8 cellular contexts compared by ENCODE assay signal in the genomic region with DNA sequence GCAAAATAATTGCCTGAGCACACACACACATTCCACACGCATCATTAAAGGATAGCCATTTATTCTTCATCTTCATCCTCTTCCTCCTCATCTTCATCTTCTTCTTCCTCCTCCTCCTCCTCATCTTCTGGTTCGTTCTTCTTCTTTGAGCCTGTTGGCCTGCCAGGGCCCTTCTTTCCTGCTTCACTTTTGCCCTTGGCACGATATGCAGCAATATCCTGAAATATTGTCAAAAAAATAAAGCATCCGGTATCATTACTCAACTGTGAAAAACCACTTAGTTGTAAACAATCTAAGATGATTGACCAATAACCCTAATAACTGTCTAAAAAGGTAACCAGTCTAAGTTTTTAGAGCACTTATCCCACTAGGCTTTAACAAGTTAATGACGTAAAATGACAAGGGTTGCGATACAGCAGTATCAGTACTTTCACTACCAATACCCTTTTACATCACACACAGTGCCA. TPM values are rescaled to one million over a fixed set of nuclear protein-coding genes. Genes with fewer than 3 reads are reported as not detected.
DNase-seq lines count a peak whose midpoint lies in the region; ATAC-seq, FAIRE-seq and TF ChIP-seq lines count a peak whose summit lies in the region.
"Had no signal": no experiment of that assay in that cellular context is flagged by ENCODE, and none has a peak within 500 bp of the region (broad histone marks: within the 10 kb centered on the region; RNA-seq: fewer than 3 reads in every experiment).

No MANE protein-coding gene starts in this region.

- no peak for DNase-seq in GM12891 (ENCODE audit: insufficient read length, low spot score)
- peak; percentile 28 for DNase-seq in NOMO-1 treated with dmso at 0.1 percent for 144 hours (lab: John Stamatoyannopoulos, UW; ENCODE audit: unreplicated experiment)
- DNase-seq in effector memory CD8-positive, alpha-beta T cell, result no peak
- no peak for DNase-seq in gastrocnemius medialis
- no peak for DNase-seq in NCI-H1694 (lab: John Stamatoyannopoulos, UW)
- no peak for DNase-seq in cerebellum (ENCODE audit: low spot score)
- DNase-seq: NCI-H446 treated with DMSO at 0.1 percent for 48 hours had no signal

- H3K27ac Mint-ChIP-seq in effector memory CD8-positive, alpha-beta T cell, result peak overlapping the region; percentile 98 to 99

- H3K36me3 Mint-ChIP-seq in effector memory CD8-positive, alpha-beta T cell (ENCODE audit: insufficient read depth), result peaks cover 44% of the 10 kb centered on the region

- no peak for TF ChIP-seq CTCF in gastrocnemius medialis (IDR thresholded peaks at IDR 0.05 in 4 of 5, conservative IDR thresholded peaks at IDR 0.05 in 1 of 5)

- in situ Hi-C loops in gastrocnemius medialis (cut with MboI; ENCODE audit: low sequenced_read_pairs in 4 of 4), result loop anchor here in 1 of 4 donors (25.0 kb wide), 1 partner anchor 955 kb away; a partner anchor contains a TSS

- no peaks in the 10 kb centered on the region for H3K9me3 ChIP-seq in gastrocnemius medialis

- no peaks in the 10 kb centered on the region for H3K27me3 Mint-ChIP-seq in effector memory CD8-positive, alpha-beta T cell

- H3K27ac ChIP-seq in gastrocnemius medialis, result peak overlapping the region; percentile 6 to 99 (median 96)

- peak overlapping the region; percentile 99 to 100 for H3K4me3 Mint-ChIP-seq in effector memory CD8-positive, alpha-beta T cell

- H3K4me1 Mint-ChIP-seq in effector memory CD8-positive, alpha-beta T cell (ENCODE audit: low read depth in 2 of 2), result peaks cover 21 to 25% of the 10 kb centered on the region in 2 donors

- FAIRE-seq in GM12891 (lab: Jason Lieb, UNC), result peak; percentile 23

- intact Hi-C loops in gastrocnemius medialis (cut with DNase I; ENCODE audit: low total_unique reads), result no loop called here

- peak overlapping the region; percentile 83 to 98 (median 92) for H3K4me3 ChIP-seq in gastrocnemius medialis

- no peaks in the 10 kb centered on the region for H3K27me3 ChIP-seq in gastrocnemius medialis

- ATAC-seq in effector memory CD8-positive, alpha-beta T cell (replicated peaks), result no peak
- ATAC-seq in gastrocnemius medialis (no peak), GM19463 (IDR thresholded peaks at IDR 0.05; ENCODE audit: unreplicated experiment) (no peak)

- no peaks in the 10 kb centered on the region for H3K9me3 Mint-ChIP-seq in effector memory CD8-positive, alpha-beta T cell

- TF ChIP-seq POLR2A in GM12891 (IDR thresholded peaks at IDR 0.05; ENCODE audit: low read depth, low read length) (no peak), gastrocnemius medialis (IDR thresholded peaks at IDR 0.05) (no peak)

- peaks cover 8 to 20% of the 10 kb centered on the region in 2 donors for H3K4me1 ChIP-seq in gastrocnemius medialis

- H3K36me3 ChIP-seq in gastrocnemius medialis, result peaks cover 0 to 39% of the 10 kb centered on the region in 2 donors

TF ChIP-seq in GM12891, 5 proteins besides CTCF, POLR2A, EP300 and RAD21:
- TF ChIP-seq POU2F2 (IDR thresholded peaks at IDR 0.05; ENCODE audit: low read depth, low read length) (no peak), SPI1 (IDR thresholded peaks at IDR 0.05; ENCODE audit: low read depth, low read length) (no peak), TAF1 (IDR thresholded peaks at IDR 0.05; ENCODE audit: low read depth, low read length) (no peak), POLR2AphosphoS5 (IDR thresholded peaks at IDR 0.05; ENCODE audit: low read depth, low read length) (no peak), PAX5 (IDR thresholded peaks at IDR 0.05; ENCODE audit: insufficient read depth, low read length, severe bottlenecking) (no peak)

RNA-seq across cellular contexts. Expression of a gene that starts 2.1 kb away (rescaled TPM):
- 327 TPM for polyA plus RNA-seq in GM12891 (2012; ENCODE audit: low read depth, missing spikeins)
- 10 to 100 TPM in 3 of 4 donors, 1 to 10 TPM in 1; 4.1 to 61.6 (median 21.2) TPM for total RNA-seq in gastrocnemius medialis
- total RNA-seq in cerebellum, result 54.9 TPM

RNA-seq across cellular contexts. Expression of a gene that starts 38.7 kb away (rescaled TPM):
- 22.8 TPM for polyA plus RNA-seq in GM12891 (2012; ENCODE audit: low read depth, missing spikeins)
- total RNA-seq in gastrocnemius medialis, result 10 to 100 TPM; 13.3 to 24.8 (median 18.2) TPM
- 26.0 TPM for total RNA-seq in cerebellum
